Comparison of ENCODE assay signal across 18 cellular contexts in the genomic region with DNA sequence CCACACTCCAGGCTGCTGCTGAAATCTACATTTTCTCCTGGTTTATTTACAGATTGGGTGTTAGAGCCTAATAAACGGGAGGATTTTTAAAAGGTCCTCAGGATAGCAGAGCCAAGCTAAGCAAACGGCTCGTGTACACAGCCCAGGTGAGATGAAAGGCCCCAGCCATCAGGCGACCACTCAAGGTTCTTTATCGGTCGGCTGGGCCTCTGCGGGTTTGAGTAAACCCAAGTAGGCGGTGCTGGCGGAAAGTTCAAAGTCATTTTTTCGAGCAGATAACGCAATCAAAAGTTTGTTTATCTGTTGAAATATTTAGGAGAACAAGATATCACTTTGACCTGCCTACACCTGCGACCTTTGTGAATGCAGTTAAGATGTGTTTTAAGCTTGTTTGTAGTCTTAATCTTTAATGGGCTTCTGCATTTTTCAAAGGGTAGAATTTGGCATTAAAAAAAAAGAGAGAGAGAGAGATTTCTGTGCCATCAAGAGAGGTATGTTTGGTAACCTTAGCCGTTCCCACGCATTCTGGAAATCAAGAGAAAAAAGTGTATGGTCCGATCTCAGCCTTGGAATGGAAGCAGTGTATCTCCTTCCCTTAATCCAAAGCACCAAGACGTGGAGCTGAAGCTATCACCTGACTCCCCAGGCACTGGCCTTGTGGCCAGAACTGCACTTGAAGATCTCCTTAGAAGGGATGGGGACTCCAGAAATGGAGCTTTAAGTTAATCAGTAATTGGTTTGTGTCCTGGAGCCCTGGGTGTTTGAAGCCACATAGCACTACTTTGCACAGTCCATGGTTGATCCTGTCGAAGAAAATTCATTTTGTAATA.
DNase-seq lines count a peak whose midpoint lies in the region; ATAC-seq, FAIRE-seq and TF ChIP-seq lines count a peak whose summit lies in the region.
"Had no signal": no experiment of that assay in that cellular context is flagged by ENCODE, and none has a peak within 500 bp of the region (broad histone marks: within the 10 kb centered on the region; RNA-seq: fewer than 3 reads in every experiment).

No MANE protein-coding gene starts in this region.

- H3K27ac ChIP-seq in pancreas = no peak overlapping the region
- H3K27ac ChIP-seq: A549, C4-2B, SK-N-MC had no signal

- H3K4me3 ChIP-seq in pancreas = no peak overlapping the region
- H3K4me3 ChIP-seq: A549, SK-N-MC had no signal

- TF ChIP-seq CTCF in pancreas (IDR thresholded peaks at IDR 0.05) = no peak

- DNase-seq in DMS53 (lab: John Stamatoyannopoulos, UW) = peak; percentile 56
- peak; percentile 84 for DNase-seq in SW480 (ENCODE audit: low spot score)
- peak; percentile 62 for DNase-seq in left lobe of liver (ENCODE audit: low spot score)
- DNase-seq in pancreas = peak in 1 of 6 donors; percentile 67
- DNase-seq in Right ventricle myocardium superior = no peak
- no peak for DNase-seq in NCI-H446 treated with DMSO at 0.1 percent for 48 hours (lab: John Stamatoyannopoulos, UW)
- DNase-seq: DMS153, H7, IMR-90, Karpas-422, NCI-H187 treated with DMSO at 0.1 percent for 48 hours, NCI-H2171 had no signal

- no peaks in the 10 kb centered on the region for H3K36me3 ChIP-seq in pancreas

- peaks cover 0 to 6% (median 0%) of the 10 kb centered on the region in 3 donors for H3K4me1 ChIP-seq in pancreas
- H3K4me1 ChIP-seq: A549 had no signal

- H3K9me3 ChIP-seq in pancreas = no peaks in the 10 kb centered on the region

- no peak for FAIRE-seq in pancreas (lab: Jason Lieb, UNC)
- FAIRE-seq: A549, GM19239 had no signal

- 25 to 36% methylated on average over 17 of the region's 17 CpGs for WGBS in pancreas, 2 donors

- ATAC-seq in left lobe of liver = peak; percentile 78
- ATAC-seq in pancreas = peak in 3 of 4 donors; percentile 25 to 94 (median 93)
- ATAC-seq in Right ventricle myocardium superior (ENCODE audit: poor library complexity) = no peak
- no peak for ATAC-seq in HG02610 (IDR thresholded peaks at IDR 0.05; ENCODE audit: unreplicated experiment)
- ATAC-seq: A549, Panc1 had no signal

- H3K27me3 ChIP-seq in pancreas = no peaks in the 10 kb centered on the region

- intact Hi-C loops in pancreas (cut with DNase I) (no loop called here), Right ventricle myocardium superior (cut with DNase I) (no loop called here)

Comparison
In these comparisons a context has a peak if more than half of its experiments do, and no peak if none do; other contexts are left out.
1. DNase-seq: peak in DMS53 (single experiment), SW480 (single experiment) and left lobe of liver (single experiment); none in Right ventricle myocardium superior (single experiment) and NCI-H446 treated with DMSO at 0.1 percent for 48 hours (single experiment).
2. ATAC-seq: peak in left lobe of liver (single experiment) and pancreas (3 of 4); none in Right ventricle myocardium superior (single experiment) and HG02610 (single experiment).